Comparison of ENCODE assay signal across 16 cellular contexts in genomic region chr4:176212388-176212787, GRCh38. TPM values are rescaled to one million over a fixed set of nuclear protein-coding genes. Genes with fewer than 3 reads are reported as not detected.
"Had no signal": no experiment of that assay in that cellular context is flagged by ENCODE, and none has a peak within 500 bp of the region (broad histone marks: within the 10 kb centered on the region; RNA-seq: fewer than 3 reads in every experiment).

No MANE protein-coding gene starts in this region.

RNA-seq across cellular contexts. Expression of gene SPATA4, which starts 17.0 kb away (rescaled TPM):
- total RNA-seq: naive thymus-derived CD8-positive, alpha-beta T cell; natural killer cell treated with Interleukin-12 subunit alpha and Interleukin-12 subunit beta and Interleukin-15 and Interleukin-18, amount 100 ng/mL, for 72 hours; omental fat pad; osteocyte; right lobe of liver; stomach; thoracic aorta; ureter; vagina had no signal
- polyA plus RNA-seq: naive thymus-derived CD8-positive, alpha-beta T cell; sigmoid colon; small intestine had no signal

RNA-seq across cellular contexts. Expression of gene ASB5, which starts 56.6 kb away (rescaled TPM):
- total RNA-seq: naive thymus-derived CD8-positive, alpha-beta T cell; natural killer cell treated with Interleukin-12 subunit alpha and Interleukin-12 subunit beta and Interleukin-15 and Interleukin-18, amount 100 ng/mL, for 72 hours; neural crest cell; omental fat pad; pancreas; subcutaneous adipose tissue; thoracic aorta; tibial nerve; upper lobe of left lung had no signal
- polyA plus RNA-seq: naive thymus-derived CD8-positive, alpha-beta T cell had no signal
